Comparison of ENCODE assay signal across 1 cellular context in the genomic region with DNA sequence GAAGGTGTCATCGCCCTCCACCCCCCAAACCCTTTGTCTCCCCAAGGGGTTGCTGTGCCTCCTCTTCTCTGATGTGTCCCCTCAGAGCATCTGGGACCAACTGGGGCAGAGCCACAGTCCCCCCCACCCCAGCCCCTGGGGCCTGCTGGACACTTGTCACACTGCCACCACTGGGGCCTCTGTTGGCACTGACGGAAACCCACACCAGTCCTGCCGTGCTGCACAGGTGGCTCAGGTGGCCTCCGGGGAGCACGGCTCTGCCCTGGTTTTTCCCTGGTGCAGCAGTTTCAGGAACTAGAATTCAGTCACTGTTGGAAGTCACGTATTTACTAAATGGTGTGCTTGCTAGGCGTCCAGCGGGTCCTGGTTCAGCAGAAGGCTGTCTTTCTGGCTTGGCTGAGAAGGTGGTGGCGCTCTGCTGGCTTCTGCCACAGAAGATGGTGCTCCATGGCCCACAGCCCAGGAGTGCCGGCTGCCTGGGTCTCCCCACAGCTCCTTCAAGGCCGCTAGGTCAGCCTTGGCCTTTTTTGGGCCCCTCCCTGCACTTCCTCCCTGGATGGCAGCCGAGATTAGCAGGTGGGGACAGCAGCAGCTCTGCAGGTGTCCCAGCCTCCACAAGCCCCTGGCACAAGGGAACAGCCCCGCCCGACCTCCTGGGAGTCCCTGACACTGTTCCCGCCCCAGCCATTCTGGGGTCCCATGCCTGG.
TF ChIP-seq lines count a peak whose summit lies in the region.

No MANE protein-coding gene starts in this region.

TF ChIP-seq in K562, 482 proteins besides CTCF, POLR2A, EP300 and RAD21:
- TF ChIP-seq, protein P1, sequence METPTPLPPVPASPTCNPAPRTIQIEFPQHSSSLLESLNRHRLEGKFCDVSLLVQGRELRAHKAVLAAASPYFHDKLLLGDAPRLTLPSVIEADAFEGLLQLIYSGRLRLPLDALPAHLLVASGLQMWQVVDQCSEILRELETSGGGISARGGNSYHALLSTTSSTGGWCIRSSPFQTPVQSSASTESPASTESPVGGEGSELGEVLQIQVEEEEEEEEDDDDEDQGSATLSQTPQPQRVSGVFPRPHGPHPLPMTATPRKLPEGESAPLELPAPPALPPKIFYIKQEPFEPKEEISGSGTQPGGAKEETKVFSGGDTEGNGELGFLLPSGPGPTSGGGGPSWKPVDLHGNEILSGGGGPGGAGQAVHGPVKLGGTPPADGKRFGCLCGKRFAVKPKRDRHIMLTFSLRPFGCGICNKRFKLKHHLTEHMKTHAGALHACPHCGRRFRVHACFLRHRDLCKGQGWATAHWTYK (CRISPR knock-in tag; IDR thresholded peaks at IDR 0.05), result no peak
- TF ChIP-seq SPI1 (IDR thresholded peaks at IDR 0.05; ENCODE audit: borderline replicate concordance, low read depth, low read length), result peak; percentile 33; the same call in 1 of the 2 replicates
- TF ChIP-seq ZNF263 (CRISPR knock-in tag; IDR thresholded peaks at IDR 0.05; ENCODE audit: borderline replicate concordance), result peak; percentile 17; the same call in 1 of the 2 replicates
